Comparison of ENCODE assay signal across 1 cellular context in genomic region chr1:186375152-186375928, GRCh38.
A peak's percentile ranks its signal among the peaks of the same experiment; 100 is the strongest.
TF ChIP-seq lines count a peak whose summit lies in the region.

ODR4 (plus strand) TSS chr1:186375838; CDS start chr1:186379786, 3,948 bp downstream.
TPR (minus strand) TSS chr1:186375253; CDS start chr1:186375028, 225 bp downstream.

TF ChIP-seq in K562, 482 proteins besides CTCF, POLR2A, EP300 and RAD21 (continued from another document and continues in another):
- TF ChIP-seq, protein P1, sequence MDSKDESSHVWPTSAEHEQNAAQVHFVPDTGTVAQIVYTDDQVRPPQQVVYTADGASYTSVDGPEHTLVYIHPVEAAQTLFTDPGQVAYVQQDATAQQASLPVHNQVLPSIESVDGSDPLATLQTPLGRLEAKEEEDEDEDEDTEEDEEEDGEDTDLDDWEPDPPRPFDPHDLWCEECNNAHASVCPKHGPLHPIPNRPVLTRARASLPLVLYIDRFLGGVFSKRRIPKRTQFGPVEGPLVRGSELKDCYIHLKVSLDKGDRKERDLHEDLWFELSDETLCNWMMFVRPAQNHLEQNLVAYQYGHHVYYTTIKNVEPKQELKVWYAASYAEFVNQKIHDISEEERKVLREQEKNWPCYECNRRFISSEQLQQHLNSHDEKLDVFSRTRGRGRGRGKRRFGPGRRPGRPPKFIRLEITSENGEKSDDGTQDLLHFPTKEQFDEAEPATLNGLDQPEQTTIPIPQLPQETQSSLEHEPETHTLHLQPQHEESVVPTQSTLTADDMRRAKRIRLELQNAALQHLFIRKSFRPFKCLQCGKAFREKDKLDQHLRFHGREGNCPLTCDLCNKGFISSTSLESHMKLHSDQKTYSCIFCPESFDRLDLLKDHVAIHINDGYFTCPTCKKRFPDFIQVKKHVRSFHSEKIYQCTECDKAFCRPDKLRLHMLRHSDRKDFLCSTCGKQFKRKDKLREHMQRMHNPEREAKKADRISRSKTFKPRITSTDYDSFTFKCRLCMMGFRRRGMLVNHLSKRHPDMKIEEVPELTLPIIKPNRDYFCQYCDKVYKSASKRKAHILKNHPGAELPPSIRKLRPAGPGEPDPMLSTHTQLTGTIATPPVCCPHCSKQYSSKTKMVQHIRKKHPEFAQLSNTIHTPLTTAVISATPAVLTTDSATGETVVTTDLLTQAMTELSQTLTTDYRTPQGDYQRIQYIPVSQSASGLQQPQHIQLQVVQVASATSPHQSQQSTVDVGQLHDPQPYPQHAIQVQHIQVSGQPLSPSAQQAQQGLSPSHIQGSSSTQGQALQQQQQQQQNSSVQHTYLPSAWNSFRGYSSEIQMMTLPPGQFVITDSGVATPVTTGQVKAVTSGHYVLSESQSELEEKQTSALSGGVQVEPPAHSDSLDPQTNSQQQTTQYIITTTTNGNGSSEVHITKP (IDR thresholded peaks at IDR 0.05; ENCODE audit: partially characterized antibody), result peak; percentile 77
- TF ChIP-seq RBM39 (optimal IDR thresholded peaks at IDR 0.05; ENCODE audit: low read depth, low read length) (peak; percentile 89), NR2C1 (IDR thresholded peaks at IDR 0.05) (peak; percentile 93), NR2C1 (tag; IDR thresholded peaks at IDR 0.05) (peak; percentile 94), IRF2 (CRISPR knock-in tag; IDR thresholded peaks at IDR 0.05) (no peak), GTF2F1 (IDR thresholded peaks at IDR 0.05; ENCODE audit: low read depth, low read length) (peak; percentile 42; the same call in 1 of the 2 replicates), SUPT5H (IDR thresholded peaks at IDR 0.05) (peak; percentile 90), ZZZ3 (IDR thresholded peaks at IDR 0.05) (peak; percentile 90), REST (CRISPR knock-in tag; IDR thresholded peaks at IDR 0.05; ENCODE audit: low read depth) (no peak; the same call in 1 of the 2 replicates), SREBF1 (IDR thresholded peaks at IDR 0.05; ENCODE audit: borderline replicate concordance, low read depth, low read length) (peak; percentile 84; the same call in 1 of the 2 replicates), BCOR (IDR thresholded peaks at IDR 0.05) (peak; percentile 65), KAT2B (IDR thresholded peaks at IDR 0.05; ENCODE audit: low read depth, low read length) (peak; percentile 100), ATF7 (IDR thresholded peaks at IDR 0.05) (peak; percentile 97), KLF13 (tag; IDR thresholded peaks at IDR 0.05; ENCODE audit: borderline replicate concordance, low read depth) (peak; percentile 99), U2AF1 (optimal IDR thresholded peaks at IDR 0.05; ENCODE audit: low read depth, low read length) (no peak), ZNF124 (CRISPR knock-in tag; IDR thresholded peaks at IDR 0.05) (no peak), SMARCC2 (IDR thresholded peaks at IDR 0.05; ENCODE audit: low read depth) (peak; percentile 79), ZBTB40 (IDR thresholded peaks at IDR 0.05) (peak; percentile 89), ZBTB40 (CRISPR knock-in tag; IDR thresholded peaks at IDR 0.05) (no peak), NCOA2 (IDR thresholded peaks at IDR 0.05; ENCODE audit: partially characterized antibody in 2 of 2) (no peak), ATF3 (IDR thresholded peaks at IDR 0.05) (peak; percentile 84), ATF3 (CRISPR knock-in tag; conservative IDR thresholded peaks at IDR 0.05) (peak; percentile 93; the same call in 1 of the 2 replicates), MAFF (IDR thresholded peaks at IDR 0.05; ENCODE audit: low read length) (no peak), MBD2 (IDR thresholded peaks at IDR 0.05; ENCODE audit: borderline replicate concordance, low read depth) (peak; percentile 77), JUND (IDR thresholded peaks at IDR 0.05; ENCODE audit: borderline replicate concordance, low read depth, low read length) (peak; percentile 75), JUND (tag; IDR thresholded peaks at IDR 0.05; ENCODE audit: borderline replicate concordance, low read depth, low read length) (peak; percentile 85; the same call in 1 of the 3 replicates), XRCC3 (IDR thresholded peaks at IDR 0.05) (no peak), CREBBP (IDR thresholded peaks at IDR 0.05; ENCODE audit: low read depth, low read length) (no peak), MTA3 (IDR thresholded peaks at IDR 0.05; ENCODE audit: borderline replicate concordance) (peak; percentile 97; the same call in 1 of the 2 replicates), RFX5 (IDR thresholded peaks at IDR 0.05; ENCODE audit: low read depth, low read length) (0 out of 2 replicates have a peak, but pooled peaks have one; percentile 49), ZNF165 (CRISPR knock-in tag; IDR thresholded peaks at IDR 0.05; ENCODE audit: borderline replicate concordance) (no peak), ZNF586 (CRISPR knock-in tag; conservative IDR thresholded peaks at IDR 0.05) (no peak), GATAD2A (IDR thresholded peaks at IDR 0.05) (0 out of 2 replicates have a peak, but pooled peaks have one; percentile 5)
- TF ChIP-seq, protein P2, sequence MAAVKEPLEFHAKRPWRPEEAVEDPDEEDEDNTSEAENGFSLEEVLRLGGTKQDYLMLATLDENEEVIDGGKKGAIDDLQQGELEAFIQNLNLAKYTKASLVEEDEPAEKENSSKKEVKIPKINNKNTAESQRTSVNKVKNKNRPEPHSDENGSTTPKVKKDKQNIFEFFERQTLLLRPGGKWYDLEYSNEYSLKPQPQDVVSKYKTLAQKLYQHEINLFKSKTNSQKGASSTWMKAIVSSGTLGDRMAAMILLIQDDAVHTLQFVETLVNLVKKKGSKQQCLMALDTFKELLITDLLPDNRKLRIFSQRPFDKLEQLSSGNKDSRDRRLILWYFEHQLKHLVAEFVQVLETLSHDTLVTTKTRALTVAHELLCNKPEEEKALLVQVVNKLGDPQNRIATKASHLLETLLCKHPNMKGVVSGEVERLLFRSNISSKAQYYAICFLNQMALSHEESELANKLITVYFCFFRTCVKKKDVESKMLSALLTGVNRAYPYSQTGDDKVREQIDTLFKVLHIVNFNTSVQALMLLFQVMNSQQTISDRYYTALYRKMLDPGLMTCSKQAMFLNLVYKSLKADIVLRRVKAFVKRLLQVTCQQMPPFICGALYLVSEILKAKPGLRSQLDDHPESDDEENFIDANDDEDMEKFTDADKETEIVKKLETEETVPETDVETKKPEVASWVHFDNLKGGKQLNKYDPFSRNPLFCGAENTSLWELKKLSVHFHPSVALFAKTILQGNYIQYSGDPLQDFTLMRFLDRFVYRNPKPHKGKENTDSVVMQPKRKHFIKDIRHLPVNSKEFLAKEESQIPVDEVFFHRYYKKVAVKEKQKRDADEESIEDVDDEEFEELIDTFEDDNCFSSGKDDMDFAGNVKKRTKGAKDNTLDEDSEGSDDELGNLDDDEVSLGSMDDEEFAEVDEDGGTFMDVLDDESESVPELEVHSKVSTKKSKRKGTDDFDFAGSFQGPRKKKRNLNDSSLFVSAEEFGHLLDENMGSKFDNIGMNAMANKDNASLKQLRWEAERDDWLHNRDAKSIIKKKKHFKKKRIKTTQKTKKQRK (IDR thresholded peaks at IDR 0.05; ENCODE audit: borderline replicate concordance, low read depth, low read length), result peak; percentile 24; the same call in 1 of the 2 replicates
